10 cellular contexts compared by ENCODE assay signal in genomic region chr1:226826479-226827245, GRCh38. TPM values are rescaled to one million over a fixed set of nuclear protein-coding genes. Genes with fewer than 3 reads are reported as not detected.
DNase-seq lines count a peak whose midpoint lies in the region; ATAC-seq and TF ChIP-seq lines count a peak whose summit lies in the region.
"Had no signal": no experiment of that assay in that cellular context is flagged by ENCODE, and none has a peak within 500 bp of the region (broad histone marks: within the 10 kb centered on the region; RNA-seq: fewer than 3 reads in every experiment).

No MANE protein-coding gene starts in this region.

- H3K27ac ChIP-seq in mesendoderm (ENCODE audit: low read depth, low read length) (peak overlapping the region; percentile 82), suprapubic skin (peak overlapping the region; percentile 90)

- no peak overlapping the region for H3K23ac ChIP-seq in mesendoderm (ENCODE audit: low read length)

- peak overlapping the region; percentile 21 for H3K9ac ChIP-seq in mesendoderm (ENCODE audit: low read length)

- no peaks in the 10 kb centered on the region for H3K27me3 Mint-ChIP-seq in activated T-cell treated with anti-CD3 and anti-CD28 coated beads, Interleukin-2, amount 50 U/mL, for 24 hours
- H3K27me3 Mint-ChIP-seq in activated T-cell treated with anti-CD3 and anti-CD28 coated beads, Interleukin-2, amount 50 U/mL, for 4 hours (ENCODE audit: low read depth) = peaks cover 2% of the 10 kb centered on the region
- H3K27me3 Mint-ChIP-seq in activated naive CD8-positive, alpha-beta T cell = no peaks in the 10 kb centered on the region

- TF ChIP-seq POLR2A in suprapubic skin (IDR thresholded peaks at IDR 0.05) = no peak

- H2BK15ac ChIP-seq in mesendoderm (replicated peaks; ENCODE audit: low read depth) = peak overlapping the region; percentile 80

- no peak for DNase-seq in activated T-cell treated with anti-CD3 and anti-CD28 coated beads, Interleukin-2, amount 50 U/mL, for 24 hours
- DNase-seq in activated T-cell treated with anti-CD3 and anti-CD28 coated beads, Interleukin-2, amount 50 U/mL, for 4 hours = no peak
- DNase-seq in mesendoderm (no peak), suprapubic skin (ENCODE audit: low spot score in 2 of 2) (no peak), DMS153 treated with DMSO at 0.1 percent for 48 hours (lab: John Stamatoyannopoulos, UW; ENCODE audit: unreplicated experiment) (no peak)
- DNase-seq in stimulated activated CD4-positive, alpha-beta T cell treated with anti-CD3 and anti-CD28 coated beads, Interleukin-1b, Interleukin-23, amount 100 ng/mL, for 48 hours = no peak
- DNase-seq: ACHN, amniotic stem cell had no signal

- no peak for ATAC-seq in activated T-cell treated with anti-CD3 and anti-CD28 coated beads, Interleukin-2, amount 50 U/mL, for 4 hours
- no peak for ATAC-seq in GM19035 (IDR thresholded peaks at IDR 0.05; ENCODE audit: unreplicated experiment)

- H3K18ac ChIP-seq in mesendoderm (ENCODE audit: low read length) = peak overlapping the region; percentile 24

- H3K27me3 ChIP-seq in mesendoderm (ENCODE audit: insufficient read depth, low read length, poor library complexity) (no peaks in the 10 kb centered on the region), suprapubic skin (no peaks in the 10 kb centered on the region)

- H3K4me2 ChIP-seq in mesendoderm (ENCODE audit: low read length) = no peak overlapping the region

- no peaks in the 10 kb centered on the region for H3K36me3 ChIP-seq in mesendoderm (ENCODE audit: control insufficient read depth, insufficient read depth, low read length)
- no peaks in the 10 kb centered on the region for H3K36me3 ChIP-seq in suprapubic skin

- no peaks in the 10 kb centered on the region for H3K79me1 ChIP-seq in mesendoderm (ENCODE audit: low read length)

- H3K4me1 Mint-ChIP-seq in activated T-cell treated with anti-CD3 and anti-CD28 coated beads, Interleukin-2, amount 50 U/mL, for 24 hours (ENCODE audit: low read depth) = peaks cover 40% of the 10 kb centered on the region
- peaks cover 23% of the 10 kb centered on the region for H3K4me1 Mint-ChIP-seq in activated T-cell treated with anti-CD3 and anti-CD28 coated beads, Interleukin-2, amount 50 U/mL, for 4 hours (ENCODE audit: low read depth)
- H3K4me1 Mint-ChIP-seq in activated naive CD8-positive, alpha-beta T cell (ENCODE audit: low read depth) = peaks cover 33% of the 10 kb centered on the region

- peak overlapping the region; percentile 94 for H3K4ac ChIP-seq in mesendoderm (ENCODE audit: low read depth, low read length)

- no peak for TF ChIP-seq EP300 in suprapubic skin (IDR thresholded peaks at IDR 0.05)

- H3K4me1 ChIP-seq in mesendoderm (ENCODE audit: control insufficient read depth, low read depth, low read length) (peaks cover 23% of the 10 kb centered on the region), suprapubic skin (peaks cover 22% of the 10 kb centered on the region)

- H4K5ac ChIP-seq in mesendoderm (ENCODE audit: low read length) = no peak overlapping the region

- no peaks in the 10 kb centered on the region for H3K9me3 ChIP-seq in suprapubic skin

- H3K79me2 ChIP-seq in mesendoderm (ENCODE audit: control insufficient read depth, insufficient read depth, low read length) = no peaks in the 10 kb centered on the region

- no peak overlapping the region for H4K8ac ChIP-seq in mesendoderm (ENCODE audit: low read depth, low read length)

- no CpG with 5 or more reads among the region's 19 CpGs for WGBS in mesendoderm (ENCODE audit: extremely low coverage, insufficient coverage, low lambda C conversion rate)
- 81% methylated on average over 19 of the region's 19 CpGs for WGBS in suprapubic skin

- peak overlapping the region; percentile 56 for H2BK5ac ChIP-seq in mesendoderm (ENCODE audit: low read length)

- no peaks in the 10 kb centered on the region for H3K9me3 Mint-ChIP-seq in activated T-cell treated with anti-CD3 and anti-CD28 coated beads, Interleukin-2, amount 50 U/mL, for 24 hours
- no peaks in the 10 kb centered on the region for H3K9me3 Mint-ChIP-seq in activated T-cell treated with anti-CD3 and anti-CD28 coated beads, Interleukin-2, amount 50 U/mL, for 4 hours
- H3K9me3 Mint-ChIP-seq in activated naive CD8-positive, alpha-beta T cell (ENCODE audit: low read depth) = no peaks in the 10 kb centered on the region

- H3K4me3 Mint-ChIP-seq in activated T-cell treated with anti-CD3 and anti-CD28 coated beads, Interleukin-2, amount 50 U/mL, for 24 hours = no peak overlapping the region
- H3K4me3 Mint-ChIP-seq in activated T-cell treated with anti-CD3 and anti-CD28 coated beads, Interleukin-2, amount 50 U/mL, for 4 hours = no peak overlapping the region
- H3K4me3 Mint-ChIP-seq in activated naive CD8-positive, alpha-beta T cell = no peak overlapping the region

- peak overlapping the region; percentile 35 for H2BK120ac ChIP-seq in mesendoderm (ENCODE audit: low read depth, low read length)

- no peaks in the 10 kb centered on the region for H3K36me3 Mint-ChIP-seq in activated T-cell treated with anti-CD3 and anti-CD28 coated beads, Interleukin-2, amount 50 U/mL, for 24 hours (ENCODE audit: low read depth)
- no peaks in the 10 kb centered on the region for H3K36me3 Mint-ChIP-seq in activated T-cell treated with anti-CD3 and anti-CD28 coated beads, Interleukin-2, amount 50 U/mL, for 4 hours (ENCODE audit: insufficient read depth)
- no peaks in the 10 kb centered on the region for H3K36me3 Mint-ChIP-seq in activated naive CD8-positive, alpha-beta T cell

- H3K27ac Mint-ChIP-seq in activated T-cell treated with anti-CD3 and anti-CD28 coated beads, Interleukin-2, amount 50 U/mL, for 24 hours = peak overlapping the region; percentile 97
- H3K27ac Mint-ChIP-seq in activated naive CD8-positive, alpha-beta T cell = peak overlapping the region; percentile 96

- H3K56ac ChIP-seq in mesendoderm (ENCODE audit: low read length) = peak overlapping the region; percentile 70

- H3K4me3 ChIP-seq in mesendoderm (ENCODE audit: low read length) (no peak overlapping the region), suprapubic skin (no peak overlapping the region)

- TF ChIP-seq CTCF in suprapubic skin (IDR thresholded peaks at IDR 0.05) = no peak

- peak overlapping the region; percentile 19 for H2AK5ac ChIP-seq in mesendoderm (ENCODE audit: low read length)

RNA-seq across cellular contexts. Expression of gene PSEN2, which starts 43.8 kb away (rescaled TPM):
- total RNA-seq in activated T-cell treated with anti-CD3 and anti-CD28 coated beads, Interleukin-2, amount 50 U/mL, for 4 hours = 1 to 10 TPM; 3.6 to 4.9 (median 4.9) TPM
- 12.9 TPM for polyA plus RNA-seq in mesendoderm (2013, experiment 1 of 2)
- polyA plus RNA-seq in mesendoderm (2013, experiment 2 of 2) = 13.6 TPM
- 10 to 100 TPM; 14.9 to 28.5 (median 20.2) TPM for total RNA-seq in suprapubic skin
